ENCODE assay signal across 13 cellular contexts in the genomic region with DNA sequence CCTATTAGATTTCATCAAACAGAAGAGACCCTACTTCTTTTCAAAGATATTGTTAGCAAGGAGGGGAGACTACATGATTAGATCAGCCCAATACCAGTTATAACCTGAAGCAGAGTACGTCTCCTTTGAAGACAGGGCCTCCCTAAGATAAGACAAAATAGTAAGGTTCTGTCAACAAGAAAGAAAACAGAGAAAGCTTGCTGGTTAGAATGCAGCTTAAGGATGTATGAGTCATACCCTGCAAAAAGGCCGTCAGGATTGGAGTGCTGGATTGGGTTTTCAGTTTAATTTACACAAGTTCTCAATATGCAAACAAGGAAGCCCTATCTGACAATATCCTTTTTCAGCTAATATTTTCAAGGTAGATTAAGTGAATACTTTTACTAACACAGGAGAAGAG.
"Had no signal": no experiment of that assay in that cellular context is flagged by ENCODE, and none has a peak within 500 bp of the region (broad histone marks: within the 10 kb centered on the region; RNA-seq: fewer than 3 reads in every experiment).

No MANE protein-coding gene starts in this region.

- H3K9me3 ChIP-seq: adrenal gland, body of pancreas, esophagus muscularis mucosa, suprapubic skin had no signal

- H3K36me3 ChIP-seq: adrenal gland, esophagus muscularis mucosa, suprapubic skin had no signal

- ATAC-seq: activated naive CD4-positive, alpha-beta T cell treated with anti-CD3 and anti-CD28 coated beads, Interleukin-2, amount 50 U/mL, for 72 hours; body of pancreas; right cardiac atrium; stimulated activated naive CD8-positive, alpha-beta T cell treated with anti-CD3 and anti-CD28 coated beads, Interleukin-15, amount 100 ng/mL, for 72 hours had no signal

- H3K27ac ChIP-seq: adrenal gland, body of pancreas, esophagus muscularis mucosa, suprapubic skin had no signal

- H3K4me1 ChIP-seq: adrenal gland, body of pancreas, esophagus muscularis mucosa, suprapubic skin had no signal

- H3K4me3 ChIP-seq: adrenal gland, body of pancreas, esophagus muscularis mucosa, lung, suprapubic skin had no signal

- DNase-seq: activated CD4-positive, alpha-beta T cell treated with anti-CD3 and anti-CD28 coated beads, Interleukin-2, amount 50 U/mL, for 48 hours; activated gamma-delta T cell; adrenal gland; body of pancreas; effector CD8-positive, alpha-beta T cell; nephron progenitor cell; right cardiac atrium; stimulated activated CD4-positive, alpha-beta T cell treated with anti-CD3 and anti-CD28 coated beads, Interleukin-2, amount 100 ng/mL, for 48 hours; stimulated activated naive CD8-positive, alpha-beta T cell treated with anti-CD3 and anti-CD28 coated beads, Interleukin-15, amount 100 ng/mL, for 72 hours had no signal

- H3K27me3 ChIP-seq: adrenal gland, body of pancreas, esophagus muscularis mucosa, suprapubic skin had no signal
